In the genomic region with DNA sequence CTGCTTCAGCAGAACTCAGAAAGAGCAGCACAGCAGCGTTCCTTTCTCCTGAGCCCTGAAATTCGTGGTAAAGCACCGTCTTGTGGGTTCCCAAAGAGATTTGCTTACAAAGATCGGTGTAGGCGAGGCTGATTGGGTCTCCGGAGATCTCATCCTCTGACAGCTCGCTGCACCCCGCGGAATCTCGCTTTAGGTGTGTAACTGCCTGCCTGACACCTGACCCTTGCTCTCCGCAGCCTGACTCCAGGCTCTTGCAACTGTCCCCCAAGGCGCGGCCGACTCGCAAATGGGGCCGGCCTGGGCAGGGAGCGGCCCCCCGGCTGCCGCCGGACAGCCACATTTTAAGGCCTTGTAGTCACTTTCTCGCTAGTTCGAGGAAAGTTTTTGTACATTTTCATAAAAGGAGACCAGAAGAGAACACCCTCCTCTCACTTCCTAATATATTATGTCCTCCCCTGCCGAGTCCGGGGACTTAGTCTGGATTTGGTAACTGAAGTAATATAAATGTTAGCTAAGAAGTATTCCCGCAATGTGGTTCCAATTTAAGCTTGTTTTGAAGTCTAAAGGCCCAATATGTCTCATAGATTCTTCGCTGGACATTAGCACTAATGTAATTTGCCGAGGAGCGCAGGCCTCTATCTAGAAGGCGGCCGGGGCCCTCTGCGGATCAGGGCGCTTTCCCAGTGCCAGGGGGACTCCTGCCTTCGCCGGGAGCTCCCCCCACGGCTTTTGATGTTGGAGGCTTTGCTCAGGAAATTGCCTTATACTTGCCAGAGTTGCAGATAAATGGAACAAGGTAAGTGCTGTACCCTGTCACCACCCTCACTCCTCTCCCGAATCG, we compare ENCODE assay signal across 12 cellular contexts.
DNase-seq lines count a peak whose midpoint lies in the region; ATAC-seq, FAIRE-seq and TF ChIP-seq lines count a peak whose summit lies in the region.
"Had no signal": no experiment of that assay in that cellular context is flagged by ENCODE, and none has a peak within 500 bp of the region (broad histone marks: within the 10 kb centered on the region; RNA-seq: fewer than 3 reads in every experiment).

No MANE protein-coding gene starts in this region.

- peak overlapping the region; percentile 63 to 75 (median 69) for H3K4me2 ChIP-seq in BLaER1 treated with 17β-estradiol and CSF1 and Interleukin-3, amounts not matched to agents 10 nM and 100 nM
- peak overlapping the region; percentile 93 for H3K4me2 ChIP-seq in astrocyte (ENCODE audit: low read length)

- peaks cover 43% of the 10 kb centered on the region for H3K27me3 Mint-ChIP-seq in astrocyte (ENCODE audit: low read depth, unreplicated experiment)

- H3K36me3 Mint-ChIP-seq in astrocyte (ENCODE audit: low read depth, unreplicated experiment), result no peaks in the 10 kb centered on the region

- H3K4me1 Mint-ChIP-seq in astrocyte (ENCODE audit: low read depth, unreplicated experiment), result peaks cover 8% of the 10 kb centered on the region

- DNase-seq in astrocyte (ENCODE audit: low read depth) (no peak), sciatic nerve (ENCODE audit: low spot score) (no peak), NCI-H146 treated with DMSO at 0.1 percent for 48 hours (lab: John Stamatoyannopoulos, UW; ENCODE audit: unreplicated experiment) (no peak), NCI-H2081 (lab: John Stamatoyannopoulos, UW) (no peak), HPDE6-E6E7 (ENCODE audit: extremely low spot score) (no peak)
- DNase-seq: activated T-cell treated with anti-CD3 and anti-CD28 coated beads, Interleukin-2, amount 50 U/mL, for 48 hours; NCI-H82; testis had no signal

- intact Hi-C loops in sciatic nerve (cut with DNase I), result no loop called here

- peaks cover 4% of the 10 kb centered on the region for H3K9me3 Mint-ChIP-seq in astrocyte (ENCODE audit: unreplicated experiment)
- H3K9me3 Mint-ChIP-seq: T-helper 1 cell treated with Interleukin-12 subunit alpha and Interleukin-12 subunit beta and Interleukin-4 antibody, amounts not matched to agents 30 μg/mL and 1 μg/mL, for 36 hours had no signal

- peak; percentile 38 for ATAC-seq in sciatic nerve
- ATAC-seq in HG03280 (IDR thresholded peaks at IDR 0.05; ENCODE audit: unreplicated experiment), result no peak

- H2AFZ ChIP-seq in astrocyte (ENCODE audit: low read depth, low read length), result peak overlapping the region; percentile 95

- FAIRE-seq in astrocyte (lab: Jason Lieb, UNC), result no peak

- no peaks in the 10 kb centered on the region for H3K36me3 ChIP-seq in BLaER1 treated with 17β-estradiol and CSF1 and Interleukin-3, amounts not matched to agents 10 nM and 100 nM
- H3K36me3 ChIP-seq in astrocyte (ENCODE audit: insufficient read depth, low read length), result no peaks in the 10 kb centered on the region

- no peaks in the 10 kb centered on the region for H4K20me1 ChIP-seq in BLaER1 treated with 17β-estradiol and CSF1 and Interleukin-3, amounts not matched to agents 10 nM and 100 nM
- no peaks in the 10 kb centered on the region for H4K20me1 ChIP-seq in astrocyte (ENCODE audit: insufficient read depth, low read length)

- peaks cover 0 to 17% (median 9%) of the 10 kb centered on the region in 10 experiments; a peak in 10 of 20 replicates for H3K4me1 ChIP-seq in BLaER1 treated with 17β-estradiol and CSF1 and Interleukin-3, amounts not matched to agents 10 nM and 100 nM
- peaks cover 9% of the 10 kb centered on the region for H3K4me1 ChIP-seq in astrocyte (ENCODE audit: insufficient read depth, low read length)

- TF ChIP-seq CTCF in astrocyte (IDR thresholded peaks at IDR 0.05; ENCODE audit: insufficient read depth, low read depth, low read length), result no peak

- no peak overlapping the region for H3K4me3 Mint-ChIP-seq in astrocyte (ENCODE audit: unreplicated experiment)

- H3K4me3 ChIP-seq in BLaER1 treated with 17β-estradiol and CSF1 and Interleukin-3, amounts not matched to agents 10 nM and 100 nM, result peak overlapping the region in 4 of 10 experiments; percentile 22 to 46 (median 26); a peak in 2 of 20 replicates
- peak overlapping the region; percentile 53 for H3K4me3 ChIP-seq in astrocyte (ENCODE audit: insufficient read depth, low read depth, low read length)
- H3K4me3 ChIP-seq in iPS-18c (ENCODE audit: insufficient read depth, low read depth, low read length), result peak overlapping the region; percentile 40

- H3K9me3 ChIP-seq in BLaER1 treated with 17β-estradiol and CSF1 and Interleukin-3, amounts not matched to agents 10 nM and 100 nM (replicated peaks in 1 of 11), result peaks cover 0 to 4% (median 0%) of the 10 kb centered on the region in 11 experiments; a peak in 2 of 22 replicates
- no peaks in the 10 kb centered on the region for H3K9me3 ChIP-seq in astrocyte (ENCODE audit: insufficient read depth, low read depth, low read length)
- H3K9me3 ChIP-seq in iPS-18c (ENCODE audit: control insufficient read depth, insufficient read depth, low read length), result no peaks in the 10 kb centered on the region
- H3K9me3 ChIP-seq: testis had no signal

- H3K9ac ChIP-seq in BLaER1 treated with 17β-estradiol and CSF1 and Interleukin-3, amounts not matched to agents 10 nM and 100 nM, result no peak overlapping the region
- H3K9ac ChIP-seq in astrocyte (ENCODE audit: low read length), result peak overlapping the region; percentile 54

- peaks cover 23 to 34% (median 28%) of the 10 kb centered on the region in 11 experiments for H3K27me3 ChIP-seq in BLaER1 treated with 17β-estradiol and CSF1 and Interleukin-3, amounts not matched to agents 10 nM and 100 nM
- peaks cover 8% of the 10 kb centered on the region for H3K27me3 ChIP-seq in astrocyte (ENCODE audit: insufficient read depth, low read length)
- H3K27me3 ChIP-seq: testis had no signal

- H3K79me2 ChIP-seq in astrocyte (ENCODE audit: insufficient read depth, low read length), result no peaks in the 10 kb centered on the region

- no peak overlapping the region for H3K27ac Mint-ChIP-seq in astrocyte (ENCODE audit: unreplicated experiment)
- H3K27ac Mint-ChIP-seq: T-helper 1 cell treated with Interleukin-12 subunit alpha and Interleukin-12 subunit beta and Interleukin-4 antibody, amounts not matched to agents 30 μg/mL and 1 μg/mL, for 36 hours had no signal

- H3K27ac ChIP-seq in BLaER1 treated with 17β-estradiol and CSF1 and Interleukin-3, amounts not matched to agents 10 nM and 100 nM, result no peak overlapping the region
- no peak overlapping the region for H3K27ac ChIP-seq in astrocyte (ENCODE audit: low read depth, low read length)
- H3K27ac ChIP-seq: testis had no signal
